2 cellular contexts compared by ENCODE assay signal in the genomic region with DNA sequence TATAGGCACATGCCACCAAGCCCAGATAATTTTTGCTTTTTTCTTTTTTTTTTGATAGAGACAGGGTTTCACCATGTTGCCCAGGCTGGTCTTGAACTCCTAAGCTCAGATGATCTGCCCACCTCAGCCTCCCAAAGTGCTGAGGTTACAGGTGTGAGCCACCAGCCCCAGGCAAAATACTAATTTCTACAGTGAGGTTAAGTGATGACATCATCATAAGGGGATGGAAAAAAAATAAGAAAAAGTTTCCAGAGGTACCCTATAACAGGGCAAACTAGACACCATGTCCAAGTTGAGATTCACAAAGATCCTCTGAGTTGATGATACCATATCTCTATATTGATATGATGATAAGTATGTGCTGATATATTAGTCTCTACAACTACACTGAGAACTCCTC.
TF ChIP-seq lines count a peak whose summit lies in the region.

No MANE protein-coding gene starts in this region.

TF ChIP-seq in HepG2, 621 proteins besides CTCF, POLR2A, EP300 and RAD21:
- TF ChIP-seq, protein P1, sequence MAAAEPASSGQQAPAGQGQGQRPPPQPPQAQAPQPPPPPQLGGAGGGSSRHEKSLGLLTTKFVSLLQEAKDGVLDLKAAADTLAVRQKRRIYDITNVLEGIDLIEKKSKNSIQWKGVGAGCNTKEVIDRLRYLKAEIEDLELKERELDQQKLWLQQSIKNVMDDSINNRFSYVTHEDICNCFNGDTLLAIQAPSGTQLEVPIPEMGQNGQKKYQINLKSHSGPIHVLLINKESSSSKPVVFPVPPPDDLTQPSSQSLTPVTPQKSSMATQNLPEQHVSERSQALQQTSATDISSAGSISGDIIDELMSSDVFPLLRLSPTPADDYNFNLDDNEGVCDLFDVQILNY (CRISPR knock-in tag; conservative IDR thresholded peaks at IDR 0.05) = no peak
- TF ChIP-seq ATF7 (IDR thresholded peaks at IDR 0.05) (peak; percentile 98), ATF7 (CRISPR knock-in tag; IDR thresholded peaks at IDR 0.05) (no peak), CREB1 (IDR thresholded peaks at IDR 0.05) (peak; percentile 64), CREB1 (CRISPR knock-in tag; IDR thresholded peaks at IDR 0.05) (no peak), SIN3A (IDR thresholded peaks at IDR 0.05; ENCODE audit: borderline replicate concordance, low read depth, low read length) (no peak), CHCHD3 (CRISPR knock-in tag; IDR thresholded peaks at IDR 0.05) (no peak)

TF ChIP-seq in GM12878, 131 proteins besides CTCF, POLR2A, EP300 and RAD21 (continued from another document):
- TF ChIP-seq, protein P2, sequence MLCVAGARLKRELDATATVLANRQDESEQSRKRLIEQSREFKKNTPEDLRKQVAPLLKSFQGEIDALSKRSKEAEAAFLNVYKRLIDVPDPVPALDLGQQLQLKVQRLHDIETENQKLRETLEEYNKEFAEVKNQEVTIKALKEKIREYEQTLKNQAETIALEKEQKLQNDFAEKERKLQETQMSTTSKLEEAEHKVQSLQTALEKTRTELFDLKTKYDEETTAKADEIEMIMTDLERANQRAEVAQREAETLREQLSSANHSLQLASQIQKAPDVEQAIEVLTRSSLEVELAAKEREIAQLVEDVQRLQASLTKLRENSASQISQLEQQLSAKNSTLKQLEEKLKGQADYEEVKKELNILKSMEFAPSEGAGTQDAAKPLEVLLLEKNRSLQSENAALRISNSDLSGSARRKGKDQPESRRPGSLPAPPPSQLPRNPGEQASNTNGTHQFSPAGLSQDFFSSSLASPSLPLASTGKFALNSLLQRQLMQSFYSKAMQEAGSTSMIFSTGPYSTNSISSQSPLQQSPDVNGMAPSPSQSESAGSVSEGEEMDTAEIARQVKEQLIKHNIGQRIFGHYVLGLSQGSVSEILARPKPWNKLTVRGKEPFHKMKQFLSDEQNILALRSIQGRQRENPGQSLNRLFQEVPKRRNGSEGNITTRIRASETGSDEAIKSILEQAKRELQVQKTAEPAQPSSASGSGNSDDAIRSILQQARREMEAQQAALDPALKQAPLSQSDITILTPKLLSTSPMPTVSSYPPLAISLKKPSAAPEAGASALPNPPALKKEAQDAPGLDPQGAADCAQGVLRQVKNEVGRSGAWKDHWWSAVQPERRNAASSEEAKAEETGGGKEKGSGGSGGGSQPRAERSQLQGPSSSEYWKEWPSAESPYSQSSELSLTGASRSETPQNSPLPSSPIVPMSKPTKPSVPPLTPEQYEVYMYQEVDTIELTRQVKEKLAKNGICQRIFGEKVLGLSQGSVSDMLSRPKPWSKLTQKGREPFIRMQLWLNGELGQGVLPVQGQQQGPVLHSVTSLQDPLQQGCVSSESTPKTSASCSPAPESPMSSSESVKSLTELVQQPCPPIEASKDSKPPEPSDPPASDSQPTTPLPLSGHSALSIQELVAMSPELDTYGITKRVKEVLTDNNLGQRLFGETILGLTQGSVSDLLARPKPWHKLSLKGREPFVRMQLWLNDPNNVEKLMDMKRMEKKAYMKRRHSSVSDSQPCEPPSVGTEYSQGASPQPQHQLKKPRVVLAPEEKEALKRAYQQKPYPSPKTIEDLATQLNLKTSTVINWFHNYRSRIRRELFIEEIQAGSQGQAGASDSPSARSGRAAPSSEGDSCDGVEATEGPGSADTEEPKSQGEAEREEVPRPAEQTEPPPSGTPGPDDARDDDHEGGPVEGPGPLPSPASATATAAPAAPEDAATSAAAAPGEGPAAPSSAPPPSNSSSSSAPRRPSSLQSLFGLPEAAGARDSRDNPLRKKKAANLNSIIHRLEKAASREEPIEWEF (IDR thresholded peaks at IDR 0.05; ENCODE audit: insufficient replicate concordance, low read depth, low read length) = no peak
- peak; percentile 75 for TF ChIP-seq ATF7 (IDR thresholded peaks at IDR 0.05; ENCODE audit: low read depth)
